In the genomic region with DNA sequence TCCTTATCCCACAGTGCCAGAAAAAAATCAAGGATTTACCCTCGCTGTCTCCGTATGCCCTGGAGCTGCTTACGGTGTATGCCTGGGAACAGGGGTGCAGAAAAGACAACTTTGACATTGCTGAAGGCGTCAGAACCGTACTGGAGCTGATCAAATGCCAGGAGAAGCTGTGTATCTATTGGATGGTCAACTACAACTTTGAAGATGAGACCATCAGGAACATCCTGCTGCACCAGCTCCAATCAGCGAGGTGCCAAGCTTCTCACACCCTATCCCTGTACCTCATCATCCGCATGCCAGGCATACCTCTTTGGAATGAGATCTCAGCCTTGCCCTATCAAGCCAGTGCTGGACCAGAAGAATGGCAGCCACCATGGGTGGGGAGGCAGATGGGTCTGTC, we compare ENCODE assay signal across 18 cellular contexts. TPM values are rescaled to one million over a fixed set of nuclear protein-coding genes. Genes with fewer than 3 reads are reported as not detected.
"Had no signal": no experiment of that assay in that cellular context is flagged by ENCODE, and none has a peak within 500 bp of the region (broad histone marks: within the 10 kb centered on the region; RNA-seq: fewer than 3 reads in every experiment).

No MANE protein-coding gene starts in this region.

- H3K4me3 Mint-ChIP-seq: nephron; stimulated activated memory B cell treated with anti-CD40 and anti-IgM and Interleukin-4, amounts not matched to agents 10 μg/mL and 1 μg/mL and 100 μg/mL, for 72 hours; stimulated activated naive CD8-positive, alpha-beta T cell treated with anti-CD3 and anti-CD28 coated beads, Interleukin-15, Interleukin-2, amounts not matched to agents 100 ng/mL and 50 ng/mL, for 24 hours had no signal

- H3K27me3 ChIP-seq: hepatocyte, tibial artery, upper lobe of right lung had no signal

- H3K9me3 ChIP-seq: tibial artery, upper lobe of right lung had no signal

- ATAC-seq: left colon; sciatic nerve; stimulated activated memory B cell treated with anti-CD40 and anti-IgM and Interleukin-4, amounts not matched to agents 10 μg/mL and 1 μg/mL and 100 μg/mL, for 72 hours; upper lobe of right lung had no signal

- DNase-seq: effector CD8-positive, alpha-beta T cell; foreskin melanocyte; left colon; mesendoderm; naive B cell; stimulated activated CD4-positive, alpha-beta T cell treated with anti-CD3 and anti-CD28 coated beads, Interleukin-4, amount 100 ng/mL, for 1 hour; stimulated activated CD8-positive, alpha-beta memory T cell treated with anti-CD3 and anti-CD28 coated beads, Interleukin-4, amount 100 ng/mL, for 48 hours; tibial artery; upper lobe of right lung had no signal

- H2AFZ ChIP-seq: hepatocyte had no signal

- H3K27me3 Mint-ChIP-seq: naive B cell; stimulated activated memory B cell treated with anti-CD40 and anti-IgM and Interleukin-4, amounts not matched to agents 10 μg/mL and 1 μg/mL and 100 μg/mL, for 72 hours; stimulated activated naive CD8-positive, alpha-beta T cell treated with anti-CD3 and anti-CD28 coated beads, Interleukin-15, Interleukin-2, amounts not matched to agents 100 ng/mL and 50 ng/mL, for 24 hours had no signal

- H3K4me2 ChIP-seq: hepatocyte, smooth muscle cell had no signal

- H3K4me3 ChIP-seq: coronary artery, hepatocyte, smooth muscle cell, tibial artery, upper lobe of right lung had no signal

- H3K4me1 ChIP-seq: tibial artery, upper lobe of right lung had no signal

- H3K27ac Mint-ChIP-seq: nephron; stimulated activated memory B cell treated with anti-CD40 and anti-IgM and Interleukin-4, amounts not matched to agents 10 μg/mL and 1 μg/mL and 100 μg/mL, for 72 hours had no signal

- H3K27ac ChIP-seq: coronary artery, hepatocyte, tibial artery, upper lobe of right lung had no signal

- H3K79me2 ChIP-seq: hepatocyte had no signal

- H3K4me1 Mint-ChIP-seq: nephron had no signal

- H3K9me3 Mint-ChIP-seq: stimulated activated naive CD8-positive, alpha-beta T cell treated with anti-CD3 and anti-CD28 coated beads, Interleukin-15, Interleukin-2, amounts not matched to agents 100 ng/mL and 50 ng/mL, for 24 hours had no signal

RNA-seq across cellular contexts. Expression of a gene that starts 19.2 kb away (rescaled TPM):
- total RNA-seq: smooth muscle cell had no signal
- polyA plus RNA-seq: hepatocyte, smooth muscle cell had no signal

RNA-seq across cellular contexts. Expression of a gene that starts 59.0 kb away (rescaled TPM):
- total RNA-seq: chondrocyte, pulmonary artery endothelial cell had no signal

RNA-seq across cellular contexts. Expression of a gene that starts 59.2 kb away (rescaled TPM):
- polyA plus RNA-seq: smooth muscle cell had no signal
